1 cellular context compared by ENCODE assay signal in the genomic region with DNA sequence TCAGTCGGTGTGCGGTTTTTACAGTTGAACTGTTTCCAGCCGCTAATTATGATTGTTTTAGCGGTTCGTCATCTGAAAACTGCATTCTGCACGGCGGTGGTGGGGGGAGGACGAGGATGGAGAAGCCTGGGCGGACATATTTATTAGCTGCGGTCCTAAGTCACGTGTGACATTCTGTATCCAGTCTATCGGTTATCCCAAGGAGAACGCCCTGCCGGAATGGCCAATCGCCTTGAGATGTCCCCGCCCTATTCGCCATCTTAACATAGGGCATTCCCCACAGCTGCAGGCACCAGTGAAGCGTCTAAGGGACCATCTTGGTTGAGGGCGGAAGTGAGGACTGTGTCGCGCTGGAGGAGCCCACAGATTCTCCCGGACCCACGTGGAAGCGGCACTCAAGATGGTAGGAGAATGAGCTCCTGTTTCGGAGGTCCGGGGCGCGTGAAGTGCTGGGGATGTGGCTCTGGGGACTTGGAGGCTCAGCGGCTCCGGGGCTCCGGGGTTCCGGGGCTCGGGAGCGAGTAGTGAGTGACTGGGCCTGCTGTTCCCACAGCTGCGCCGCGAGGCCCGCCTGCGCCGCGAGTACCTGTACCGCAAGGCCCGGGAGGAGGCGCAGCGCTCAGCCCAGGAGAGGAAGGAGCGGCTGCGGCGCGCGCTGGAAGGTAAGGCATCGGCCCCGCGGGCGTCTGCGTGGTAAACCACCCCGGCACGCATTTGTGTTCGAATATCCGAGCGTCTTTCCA.
TF ChIP-seq lines count a peak whose summit lies in the region.

Gene IMP4, plus strand, starts transcription at position 365 of the 743 bp plus-strand sequence. Its CDS starts 36 bp downstream, at position 401.

TF ChIP-seq in GM12878, 131 proteins besides CTCF, POLR2A, EP300 and RAD21 (continued from another document and continues in another):
- TF ChIP-seq SPI1 (IDR thresholded peaks at IDR 0.05; ENCODE audit: borderline replicate concordance, insufficient read depth, low read depth, low read length) (no peak; the same call in 1 of the 2 replicates), SUZ12 (IDR thresholded peaks at IDR 0.05; ENCODE audit: unreplicated experiment) (no peak), ZNF24 (IDR thresholded peaks at IDR 0.05) (no peak), HDGF (IDR thresholded peaks at IDR 0.05) (peak; percentile 36; the same call in 1 of the 2 replicates), KDM1A (IDR thresholded peaks at IDR 0.05; ENCODE audit: borderline replicate concordance) (no peak), KAT2A (conservative IDR thresholded peaks at IDR 0.05; ENCODE audit: control insufficient read depth, low read depth, low read length) (no peak), CUX1 (IDR thresholded peaks at IDR 0.05; ENCODE audit: insufficient replicate concordance, low read depth, low read length) (peak; percentile 60), POLR2AphosphoS2 (IDR thresholded peaks at IDR 0.05; ENCODE audit: low read depth, low read length) (peak; percentile 59; the same call in 1 of the 2 replicates), NFIC (IDR thresholded peaks at IDR 0.05; ENCODE audit: low read depth, low read length) (0 out of 2 replicates have a peak, but pooled peaks have one; percentile 40), SIX5 (IDR thresholded peaks at IDR 0.05; ENCODE audit: low read depth, low read length, severe bottlenecking) (peak; percentile 87), NBN (IDR thresholded peaks at IDR 0.05) (0 out of 2 replicates have a peak, but pooled peaks have one; percentile 69), ZNF622 (IDR thresholded peaks at IDR 0.05) (no peak), ASH2L (IDR thresholded peaks at IDR 0.05; ENCODE audit: borderline replicate concordance, low read depth) (no peak), BMI1 (IDR thresholded peaks at IDR 0.05; ENCODE audit: borderline replicate concordance) (no peak), TARDBP (IDR thresholded peaks at IDR 0.05; ENCODE audit: borderline replicate concordance) (peak; percentile 84), SP1 (IDR thresholded peaks at IDR 0.05; ENCODE audit: low read depth, low read length) (peak; percentile 77), MXI1 (IDR thresholded peaks at IDR 0.05; ENCODE audit: low read depth, low read length) (peak; percentile 99), TCF3 (IDR thresholded peaks at IDR 0.05; ENCODE audit: borderline replicate concordance, insufficient read depth, low read depth, low read length) (0 out of 2 replicates have a peak, but pooled peaks have one; percentile 27), NFYA (IDR thresholded peaks at IDR 0.05; ENCODE audit: borderline replicate concordance, low read depth, low read length) (no peak), CREM (IDR thresholded peaks at IDR 0.05; ENCODE audit: low read depth) (peak; percentile 60), IKZF1 (conservative IDR thresholded peaks at IDR 0.05) (peak; percentile 90), MLLT1 (IDR thresholded peaks at IDR 0.05) (peak; percentile 100), TAF1 (IDR thresholded peaks at IDR 0.05; ENCODE audit: borderline replicate concordance, low read depth, low read length) (peak; percentile 86), E4F1 (IDR thresholded peaks at IDR 0.05; ENCODE audit: borderline replicate concordance, partially characterized antibody) (peak; percentile 75), ZBED1 (IDR thresholded peaks at IDR 0.05; ENCODE audit: borderline replicate concordance) (no peak), ZNF207 (IDR thresholded peaks at IDR 0.05; ENCODE audit: borderline replicate concordance) (no peak), KLF5 (IDR thresholded peaks at IDR 0.05; ENCODE audit: partially characterized antibody) (peak; percentile 24), HCFC1 (IDR thresholded peaks at IDR 0.05; ENCODE audit: low read length) (peak; percentile 89), ZNF592 (IDR thresholded peaks at IDR 0.05) (no peak; the same call in 1 of the 2 replicates), ZZZ3 (IDR thresholded peaks at IDR 0.05; ENCODE audit: control insufficient read depth, insufficient read length, low read depth) (no peak), RAD51 (IDR thresholded peaks at IDR 0.05) (peak; percentile 98), IRF3 (IDR thresholded peaks at IDR 0.05) (no peak), RBBP5 (conservative IDR thresholded peaks at IDR 0.05) (no peak), RUNX3 (IDR thresholded peaks at IDR 0.05; ENCODE audit: low read length) (peak; percentile 70; the same call in 1 of the 2 replicates), POU2F2 (IDR thresholded peaks at IDR 0.05; ENCODE audit: borderline replicate concordance, low read depth, low read length) (peak; percentile 55; the same call in 2 of the 3 replicates), IKZF2 (IDR thresholded peaks at IDR 0.05) (peak; percentile 59 to 72; a peak in 3 of 4 replicates), SREBF2 (IDR thresholded peaks at IDR 0.05; ENCODE audit: low read length) (no peak), BACH1 (IDR thresholded peaks at IDR 0.05; ENCODE audit: borderline replicate concordance) (peak; percentile 76), MEF2B (IDR thresholded peaks at IDR 0.05; ENCODE audit: partially characterized antibody, poor library complexity, severe bottlenecking) (peak; percentile 51), EGR1 (IDR thresholded peaks at IDR 0.05; ENCODE audit: borderline replicate concordance in 1 of 2, low read depth in 2 of 2, low read length in 2 of 2) (no peak)
- TF ChIP-seq, protein P1, sequence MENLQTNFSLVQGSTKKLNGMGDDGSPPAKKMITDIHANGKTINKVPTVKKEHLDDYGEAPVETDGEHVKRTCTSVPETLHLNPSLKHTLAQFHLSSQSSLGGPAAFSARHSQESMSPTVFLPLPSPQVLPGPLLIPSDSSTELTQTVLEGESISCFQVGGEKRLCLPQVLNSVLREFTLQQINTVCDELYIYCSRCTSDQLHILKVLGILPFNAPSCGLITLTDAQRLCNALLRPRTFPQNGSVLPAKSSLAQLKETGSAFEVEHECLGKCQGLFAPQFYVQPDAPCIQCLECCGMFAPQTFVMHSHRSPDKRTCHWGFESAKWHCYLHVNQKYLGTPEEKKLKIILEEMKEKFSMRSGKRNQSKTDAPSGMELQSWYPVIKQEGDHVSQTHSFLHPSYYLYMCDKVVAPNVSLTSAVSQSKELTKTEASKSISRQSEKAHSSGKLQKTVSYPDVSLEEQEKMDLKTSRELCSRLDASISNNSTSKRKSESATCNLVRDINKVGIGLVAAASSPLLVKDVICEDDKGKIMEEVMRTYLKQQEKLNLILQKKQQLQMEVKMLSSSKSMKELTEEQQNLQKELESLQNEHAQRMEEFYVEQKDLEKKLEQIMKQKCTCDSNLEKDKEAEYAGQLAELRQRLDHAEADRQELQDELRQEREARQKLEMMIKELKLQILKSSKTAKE (IDR thresholded peaks at IDR 0.05; ENCODE audit: low read depth, poor library complexity, severe bottlenecking): no peak
